In the genomic region with DNA sequence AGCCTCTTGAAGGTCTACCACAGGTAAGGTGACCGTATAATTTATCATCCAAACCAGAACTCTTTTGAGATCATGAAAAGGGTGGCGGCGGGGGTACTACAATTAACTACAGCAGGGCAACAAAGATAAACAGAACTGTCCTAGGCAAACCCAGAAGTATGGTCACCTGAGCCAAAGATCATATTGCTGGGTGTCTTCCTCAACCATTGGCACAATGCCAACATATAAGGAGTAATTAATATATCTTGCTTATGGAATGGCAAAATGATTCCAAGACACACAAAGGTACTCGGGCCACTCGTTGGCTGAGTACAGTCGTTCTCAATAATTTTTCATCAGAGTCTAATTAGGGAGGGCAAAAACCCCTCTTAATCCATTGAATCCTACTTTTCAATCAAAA, we compare ENCODE assay signal across 11 cellular contexts.
"Had no signal": no experiment of that assay in that cellular context is flagged by ENCODE, and none has a peak within 500 bp of the region (broad histone marks: within the 10 kb centered on the region; RNA-seq: fewer than 3 reads in every experiment).

No MANE protein-coding gene starts in this region.

- H3K4me3 ChIP-seq: GM23248, GM23338, HAP-1 had no signal

- H3K4me2 ChIP-seq: GM23338 had no signal

- DNase-seq: GM23248, GOT3, H7, H9, HCEC 1CT, HFFc6 had no signal

- FAIRE-seq: H1, H54 had no signal

- H3K36me3 ChIP-seq: HAP-1 had no signal

- H3K9me3 ChIP-seq: HAP-1 had no signal

- H2AFZ ChIP-seq: GM23248, GM23338 had no signal

- H3K27ac ChIP-seq: GM23248 had no signal

- ATAC-seq: GM23338, HCT116 had no signal

- H3K9ac ChIP-seq: GM23248 had no signal
